1 cellular context compared by ENCODE assay signal in genomic region chr17:56926704-56927103, GRCh38.
TF ChIP-seq lines count a peak whose summit lies in the region.

No MANE protein-coding gene starts in this region.

TF ChIP-seq in K562, 482 proteins besides CTCF, POLR2A, EP300 and RAD21 (continued from another document):
- TF ChIP-seq TFE3 (CRISPR knock-in tag; IDR thresholded peaks at IDR 0.05) (peak; percentile 47), ZBTB9 (CRISPR knock-in tag; IDR thresholded peaks at IDR 0.05) (no peak), ATF7 (IDR thresholded peaks at IDR 0.05) (no peak), MTA2 (IDR thresholded peaks at IDR 0.05; ENCODE audit: low read depth) (no peak), BCLAF1 (IDR thresholded peaks at IDR 0.05; ENCODE audit: borderline replicate concordance in 1 of 2, control insufficient read depth in 1 of 2, low read depth in 2 of 2, low read length in 1 of 2) (no peak), DLX4 (CRISPR knock-in tag; IDR thresholded peaks at IDR 0.05) (no peak), ESRRA (IDR thresholded peaks at IDR 0.05; ENCODE audit: borderline replicate concordance, low read depth) (no peak)
- TF ChIP-seq, protein P1, sequence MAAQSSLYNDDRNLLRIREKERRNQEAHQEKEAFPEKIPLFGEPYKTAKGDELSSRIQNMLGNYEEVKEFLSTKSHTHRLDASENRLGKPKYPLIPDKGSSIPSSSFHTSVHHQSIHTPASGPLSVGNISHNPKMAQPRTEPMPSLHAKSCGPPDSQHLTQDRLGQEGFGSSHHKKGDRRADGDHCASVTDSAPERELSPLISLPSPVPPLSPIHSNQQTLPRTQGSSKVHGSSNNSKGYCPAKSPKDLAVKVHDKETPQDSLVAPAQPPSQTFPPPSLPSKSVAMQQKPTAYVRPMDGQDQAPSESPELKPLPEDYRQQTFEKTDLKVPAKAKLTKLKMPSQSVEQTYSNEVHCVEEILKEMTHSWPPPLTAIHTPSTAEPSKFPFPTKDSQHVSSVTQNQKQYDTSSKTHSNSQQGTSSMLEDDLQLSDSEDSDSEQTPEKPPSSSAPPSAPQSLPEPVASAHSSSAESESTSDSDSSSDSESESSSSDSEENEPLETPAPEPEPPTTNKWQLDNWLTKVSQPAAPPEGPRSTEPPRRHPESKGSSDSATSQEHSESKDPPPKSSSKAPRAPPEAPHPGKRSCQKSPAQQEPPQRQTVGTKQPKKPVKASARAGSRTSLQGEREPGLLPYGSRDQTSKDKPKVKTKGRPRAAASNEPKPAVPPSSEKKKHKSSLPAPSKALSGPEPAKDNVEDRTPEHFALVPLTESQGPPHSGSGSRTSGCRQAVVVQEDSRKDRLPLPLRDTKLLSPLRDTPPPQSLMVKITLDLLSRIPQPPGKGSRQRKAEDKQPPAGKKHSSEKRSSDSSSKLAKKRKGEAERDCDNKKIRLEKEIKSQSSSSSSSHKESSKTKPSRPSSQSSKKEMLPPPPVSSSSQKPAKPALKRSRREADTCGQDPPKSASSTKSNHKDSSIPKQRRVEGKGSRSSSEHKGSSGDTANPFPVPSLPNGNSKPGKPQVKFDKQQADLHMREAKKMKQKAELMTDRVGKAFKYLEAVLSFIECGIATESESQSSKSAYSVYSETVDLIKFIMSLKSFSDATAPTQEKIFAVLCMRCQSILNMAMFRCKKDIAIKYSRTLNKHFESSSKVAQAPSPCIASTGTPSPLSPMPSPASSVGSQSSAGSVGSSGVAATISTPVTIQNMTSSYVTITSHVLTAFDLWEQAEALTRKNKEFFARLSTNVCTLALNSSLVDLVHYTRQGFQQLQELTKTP (IDR thresholded peaks at IDR 0.05; ENCODE audit: low read depth in 1 of 2, partially characterized antibody in 2 of 2): peak in 1 of 2 experiments; percentile 2
